Comparison of ENCODE assay signal across 8 cellular contexts in the genomic region with DNA sequence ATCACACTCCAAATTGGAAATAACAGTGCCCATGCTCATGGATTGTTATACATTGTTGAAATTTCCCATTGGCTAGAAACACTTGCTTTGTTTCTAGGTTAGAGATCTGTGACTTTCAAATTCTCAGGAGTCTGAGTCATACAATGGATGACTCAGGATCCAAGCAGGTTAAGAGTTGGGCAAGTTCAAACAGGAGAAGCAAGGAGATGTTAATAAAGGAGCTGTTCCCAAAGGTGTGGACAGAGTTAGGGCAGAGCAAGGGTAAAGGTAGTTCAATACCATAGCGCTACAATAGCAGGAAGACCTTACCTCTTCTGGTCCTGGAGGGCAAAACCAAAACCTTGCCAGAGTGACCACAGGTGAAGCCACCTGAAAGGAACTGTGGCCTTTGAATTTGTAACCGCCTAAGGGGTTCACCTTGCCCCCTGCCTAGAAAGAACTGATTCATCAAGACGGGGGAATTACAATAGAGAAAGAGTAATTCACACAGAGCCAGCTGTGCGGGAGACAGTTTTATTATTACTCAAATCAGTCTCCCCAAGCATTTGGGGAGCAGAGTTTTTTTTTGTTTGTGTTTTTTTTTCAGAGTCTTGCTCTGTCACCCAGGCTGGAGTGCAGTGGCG. TPM values are rescaled to one million over a fixed set of nuclear protein-coding genes. Genes with fewer than 3 reads are reported as not detected.
DNase-seq lines count a peak whose midpoint lies in the region; ATAC-seq and TF ChIP-seq lines count a peak whose summit lies in the region.

No MANE protein-coding gene starts in this region.

- H3K4me1 Mint-ChIP-seq in activated naive CD8-positive, alpha-beta T cell treated with anti-CD3 and anti-CD28 coated beads, Interleukin-2, amount 10 ng/mL, durations not matched to agents 7 days and 5 days = peaks cover 28% of the 10 kb centered on the region
- peaks cover 37 to 40% of the 10 kb centered on the region in 2 donors for H3K4me1 Mint-ChIP-seq in immature natural killer cell

- no peaks in the 10 kb centered on the region for H3K9me2 ChIP-seq in DOHH2 (replicated peaks; ENCODE audit: control insufficient read depth, low read length)

- peaks cover 15% of the 10 kb centered on the region for H3K36me3 Mint-ChIP-seq in activated naive CD8-positive, alpha-beta T cell treated with anti-CD3 and anti-CD28 coated beads, Interleukin-2, amount 10 ng/mL, durations not matched to agents 7 days and 5 days
- peaks cover 0 to 10% (median 9%) of the 10 kb centered on the region in 3 donors for H3K36me3 Mint-ChIP-seq in immature natural killer cell

- H3K27me3 ChIP-seq in DOHH2 (ENCODE audit: control insufficient read depth, low read length) (no peaks in the 10 kb centered on the region), tibial artery (no peaks in the 10 kb centered on the region)

- H3K27me3 Mint-ChIP-seq in activated naive CD8-positive, alpha-beta T cell treated with anti-CD3 and anti-CD28 coated beads, Interleukin-2, amount 10 ng/mL, durations not matched to agents 7 days and 5 days = no peaks in the 10 kb centered on the region
- H3K27me3 Mint-ChIP-seq in immature natural killer cell (ENCODE audit: low read depth in 3 of 3) = peaks cover 10 to 15% (median 11%) of the 10 kb centered on the region in 3 donors

- peak; percentile 39 for DNase-seq in MV-4-11 (lab: John Stamatoyannopoulos, UW)
- no peak for DNase-seq in activated naive CD8-positive, alpha-beta T cell treated with anti-CD3 and anti-CD28 coated beads, Interleukin-2, amount 10 ng/mL, durations not matched to agents 7 days and 5 days
- DNase-seq in immature natural killer cell = peak in 2 of 3 donors; percentile 26 to 27
- no peak for DNase-seq in tibial artery
- DNase-seq in NCI-H128 (lab: John Stamatoyannopoulos, UW; ENCODE audit: unreplicated experiment) = no peak

- H3K4me3 ChIP-seq in DOHH2 (ENCODE audit: low read length) (no peak overlapping the region), tibial artery (no peak overlapping the region)

- no peaks in the 10 kb centered on the region for H3K9me3 ChIP-seq in DOHH2 (ENCODE audit: control insufficient read depth, insufficient read depth, low read length)
- peaks cover 0 to 13% (median 0%) of the 10 kb centered on the region in 3 donors for H3K9me3 ChIP-seq in tibial artery

- no peak overlapping the region for H3K27ac ChIP-seq in DOHH2 (ENCODE audit: low read depth, low read length)
- H3K27ac ChIP-seq in tibial artery = peak overlapping the region; percentile 88 to 92

- H3F3A ChIP-seq in DOHH2 (ENCODE audit: control insufficient read depth, insufficient read depth) = peaks cover 8% of the 10 kb centered on the region

- peak overlapping the region; percentile 47 for H3K4me3 Mint-ChIP-seq in activated naive CD8-positive, alpha-beta T cell treated with anti-CD3 and anti-CD28 coated beads, Interleukin-2, amount 10 ng/mL, durations not matched to agents 7 days and 5 days
- H3K4me3 Mint-ChIP-seq in immature natural killer cell = peak overlapping the region in 2 of 5 donors; percentile 3 to 72

- H3K27ac Mint-ChIP-seq in activated naive CD8-positive, alpha-beta T cell treated with anti-CD3 and anti-CD28 coated beads, Interleukin-2, amount 10 ng/mL, durations not matched to agents 7 days and 5 days = peak overlapping the region; percentile 50
- peak overlapping the region in 1 of 6 donors; percentile 40 for H3K27ac Mint-ChIP-seq in immature natural killer cell

- POLR2A ChIA-PET in activated naive CD8-positive, alpha-beta T cell treated with anti-CD3 and anti-CD28 coated beads, Interleukin-2, amount 10 ng/mL, durations not matched to agents 7 days and 5 days (lab: Charles Lee) = interaction anchor here (0.7 to 3.1 kb wide), 3 partner anchors 10 to 226 kb away, joined by 3 to 13 read pairs (median 3); a partner anchor contains a TSS

- peaks cover 14% of the 10 kb centered on the region for H3K79me2 ChIP-seq in DOHH2 (ENCODE audit: control insufficient read depth, low read length)

- peaks cover 53% of the 10 kb centered on the region for H3K4me1 ChIP-seq in DOHH2 (ENCODE audit: control insufficient read depth, low read length)
- peaks cover 9 to 50% (median 28%) of the 10 kb centered on the region in 4 donors for H3K4me1 ChIP-seq in tibial artery

- no peak for TF ChIP-seq CTCF in DOHH2 (IDR thresholded peaks at IDR 0.05; ENCODE audit: low read depth, low read length, poor library complexity, severe bottlenecking)
- no peak for TF ChIP-seq CTCF in tibial artery (IDR thresholded peaks at IDR 0.05)

- intact Hi-C loops in tibial artery (cut with DNase I; ENCODE audit: low total_unique reads) = no loop called here

- 0 out of 2 replicates have a peak overlapping the region, but pooled peaks have one; percentile 1 for H3K4me2 ChIP-seq in DOHH2 (ENCODE audit: low read length)

- no peaks in the 10 kb centered on the region for H4K20me1 ChIP-seq in DOHH2 (ENCODE audit: control insufficient read depth, insufficient read depth, low read depth, low read length)

- no peak for ATAC-seq in activated naive CD8-positive, alpha-beta T cell treated with anti-CD3 and anti-CD28 coated beads, Interleukin-2, amount 10 ng/mL, durations not matched to agents 7 days and 5 days (ENCODE audit: low read depth)
- ATAC-seq in HG03039 (IDR thresholded peaks at IDR 0.05; ENCODE audit: unreplicated experiment) = no peak
- ATAC-seq in HG02973 (IDR thresholded peaks at IDR 0.05; ENCODE audit: unreplicated experiment) = no peak

- peaks cover 3% of the 10 kb centered on the region for H3K9me3 Mint-ChIP-seq in activated naive CD8-positive, alpha-beta T cell treated with anti-CD3 and anti-CD28 coated beads, Interleukin-2, amount 10 ng/mL, durations not matched to agents 7 days and 5 days
- H3K9me3 Mint-ChIP-seq in immature natural killer cell = peaks cover 0 to 10% (median 0%) of the 10 kb centered on the region in 6 donors

- H3K36me3 ChIP-seq in DOHH2 (ENCODE audit: control insufficient read depth, low read length) (peaks cover 3% of the 10 kb centered on the region; the same call in 1 of the 2 replicates), tibial artery (no peaks in the 10 kb centered on the region)

RNA-seq across cellular contexts. Expression of a gene that starts 4.2 kb away (rescaled TPM):
- 1 to 10 TPM; 5.9 to 7.3 TPM for total RNA-seq in activated naive CD8-positive, alpha-beta T cell treated with anti-CD3 and anti-CD28 coated beads, Interleukin-2, amount 10 ng/mL, durations not matched to agents 7 days and 5 days
- 10 to 100 TPM in 1 of 3 donors, 1 to 10 TPM in 2; 5.5 to 20.5 (median 9.9) TPM for polyA plus RNA-seq in immature natural killer cell

Comparison
In these comparisons a context has a peak if more than half of its experiments do, and no peak if none do; other contexts are left out.
1. DNase-seq: peak in MV-4-11 (single experiment) and immature natural killer cell (2 of 3); none in activated naive CD8-positive, alpha-beta T cell treated with anti-CD3 and anti-CD28 coated beads, Interleukin-2, amount 10 ng/mL, durations not matched to agents 7 days and 5 days (single experiment), tibial artery (0 of 2) and NCI-H128 (single experiment).